20 cellular contexts compared by ENCODE assay signal in genomic region chr2:207801259-207801658, GRCh38. TPM values are rescaled to one million over a fixed set of nuclear protein-coding genes. Genes with fewer than 3 reads are reported as not detected.
DNase-seq lines count a peak whose midpoint lies in the region; ATAC-seq and TF ChIP-seq lines count a peak whose summit lies in the region.
"Had no signal": no experiment of that assay in that cellular context is flagged by ENCODE, and none has a peak within 500 bp of the region (broad histone marks: within the 10 kb centered on the region; RNA-seq: fewer than 3 reads in every experiment).

No MANE protein-coding gene starts in this region.

- H3F3A ChIP-seq in Loucy (ENCODE audit: low read depth) (no peaks in the 10 kb centered on the region), PC-3 (ENCODE audit: low read length, unreplicated experiment) (no peaks in the 10 kb centered on the region)

- H3K4me1 ChIP-seq in Loucy (ENCODE audit: insufficient read depth, low read length, poor library complexity, severe bottlenecking) (peaks cover 31% of the 10 kb centered on the region), foreskin keratinocyte (peaks cover 6% of the 10 kb centered on the region), PC-3 (ENCODE audit: insufficient read depth, low read length) (peaks cover 14% of the 10 kb centered on the region)

- H4K20me1 ChIP-seq in Loucy (ENCODE audit: insufficient read depth, low read length, poor library complexity, severe bottlenecking) (no peaks in the 10 kb centered on the region), PC-3 (ENCODE audit: low read length) (no peaks in the 10 kb centered on the region)

- H2AFZ ChIP-seq in Loucy (ENCODE audit: low read length) (peak overlapping the region; percentile 53), PC-3 (ENCODE audit: low read length) (no peak overlapping the region)

- H3K9me3 ChIP-seq in Loucy (ENCODE audit: insufficient read depth, low read depth, low read length) (no peaks in the 10 kb centered on the region), PC-3 (ENCODE audit: low read length) (no peaks in the 10 kb centered on the region)

- BruUV-seq in PC-3 (replicated peaks; lab: Mats Ljungman, UMichigan): no TSS peak

- DNase-seq in COR-L47 (lab: John Stamatoyannopoulos, UW): peak; percentile 46
- DNase-seq in NCI-H748 (lab: John Stamatoyannopoulos, UW; ENCODE audit: unreplicated experiment): peak; percentile 93
- no peak for DNase-seq in left lobe of liver (ENCODE audit: low spot score)
- DNase-seq in foreskin keratinocyte: no peak
- DNase-seq in PC-3: no peak
- DNase-seq in mesenteric fat pad (ENCODE audit: low spot score): no peak
- DNase-seq: activated CD4-positive, alpha-beta T cell treated with anti-CD3 and anti-CD28 coated beads, Interleukin-2, amount 50 U/mL, for 1 hour; activated naive CD8-positive, alpha-beta T cell treated with anti-CD3 and anti-CD28 coated beads, Interleukin-2, amount 10 ng/mL, durations not matched to agents 7 days and 5 days; activated T-cell treated with anti-CD3 and anti-CD28 coated beads, Interleukin-2, amount 50 U/mL, for 24 hours; CD8-positive, alpha-beta memory T cell; dorsolateral prefrontal cortex; GDM1; HFFc6; KG1; left cardiac atrium had no signal

- TF ChIP-seq CTCF in Loucy (conservative IDR thresholded peaks at IDR 0.05; ENCODE audit: low read length) (no peak), foreskin keratinocyte (conservative IDR thresholded peaks at IDR 0.05) (no peak), PC-3 (conservative IDR thresholded peaks at IDR 0.05; ENCODE audit: low read depth, low read length) (no peak)

- H3K9me2 ChIP-seq in Loucy (replicated peaks; ENCODE audit: low read depth, low read length) (no peaks in the 10 kb centered on the region), PC-3 (replicated peaks; ENCODE audit: low read length) (no peaks in the 10 kb centered on the region)

- POLR2A ChIA-PET in PC-3 (lab: Charles Lee; ENCODE audit: unreplicated experiment): no interaction called here

- no peaks in the 10 kb centered on the region for H3K36me3 ChIP-seq in Loucy (ENCODE audit: insufficient read depth, low read length)
- no peaks in the 10 kb centered on the region for H3K36me3 ChIP-seq in PC-3 (ENCODE audit: low read depth, low read length)

- H3K27ac ChIP-seq in foreskin keratinocyte: no peak overlapping the region
- no peak overlapping the region for H3K27ac ChIP-seq in PC-3 (ENCODE audit: low read length)
- H3K27ac ChIP-seq: dorsolateral prefrontal cortex, SK-N-MC, skin epidermis had no signal

- H3K27me3 ChIP-seq in Loucy (ENCODE audit: insufficient read depth, low read length, poor library complexity, severe bottlenecking) (no peaks in the 10 kb centered on the region), foreskin keratinocyte (no peaks in the 10 kb centered on the region), PC-3 (ENCODE audit: low read length) (no peaks in the 10 kb centered on the region)
- H3K27me3 ChIP-seq: dorsolateral prefrontal cortex had no signal

- no peaks in the 10 kb centered on the region for H3K79me2 ChIP-seq in Loucy (ENCODE audit: insufficient read depth, low read length)
- no peaks in the 10 kb centered on the region for H3K79me2 ChIP-seq in PC-3 (ENCODE audit: low read length)

- CTCF ChIA-PET in PC-3 (lab: Charles Lee): no interaction called here

- ATAC-seq in left lobe of liver (peak; percentile 55), foreskin keratinocyte (no peak), PC-3 (no peak), HG03439 (IDR thresholded peaks at IDR 0.05; ENCODE audit: unreplicated experiment) (no peak)
- ATAC-seq: left cardiac atrium; stimulated activated effector memory CD8-positive, alpha-beta T cell treated with anti-CD3 and anti-CD28 coated beads, Interleukin-12 subunit alpha, Interleukin-12 subunit beta, amount 100 ng/mL, for 72 hours had no signal

- intact Hi-C loops in PC-3 (cut with micrococcal nuclease): no loop called here

- no peak overlapping the region for H3K4me3 ChIP-seq in Loucy (ENCODE audit: low read length, poor library complexity, severe bottlenecking)
- H3K4me3 ChIP-seq in PC-3 (ENCODE audit: low read length): no peak overlapping the region
- H3K4me3 ChIP-seq: dorsolateral prefrontal cortex, SK-N-MC, skin epidermis had no signal

- no peak overlapping the region for H3K9ac ChIP-seq in Loucy (ENCODE audit: low read depth, low read length, poor library complexity, severe bottlenecking)
- no peak overlapping the region for H3K9ac ChIP-seq in PC-3 (ENCODE audit: low read length)

- H3K4me2 ChIP-seq in Loucy (ENCODE audit: low read depth, low read length, poor library complexity, severe bottlenecking) (peak overlapping the region; percentile 5), PC-3 (ENCODE audit: low read length) (no peak overlapping the region)

RNA-seq across cellular contexts. Expression of gene FZD5, which starts 31.6 kb away (rescaled TPM):
- total RNA-seq in left lobe of liver: 32.9 TPM
- 3.6 and 4.3 TPM in 2 replicates for total RNA-seq in foreskin keratinocyte
- 0.95 and 1.3 TPM in 2 replicates for polyA plus RNA-seq in foreskin keratinocyte
- total RNA-seq in PC-3 (2014; rRNA removed): 7.2 and 7.5 TPM in 2 replicates
- 22.3 TPM for total RNA-seq in mesenteric fat pad

Comparison
In these comparisons a context has a peak if more than half of its experiments do, and no peak if none do; other contexts are left out.
1. DNase-seq: peak in COR-L47 (single experiment) and NCI-H748 (single experiment); none in left lobe of liver (single experiment), foreskin keratinocyte (0 of 2), PC-3 (single experiment) and mesenteric fat pad (single experiment).